9 cellular contexts compared by ENCODE assay signal in the genomic region with DNA sequence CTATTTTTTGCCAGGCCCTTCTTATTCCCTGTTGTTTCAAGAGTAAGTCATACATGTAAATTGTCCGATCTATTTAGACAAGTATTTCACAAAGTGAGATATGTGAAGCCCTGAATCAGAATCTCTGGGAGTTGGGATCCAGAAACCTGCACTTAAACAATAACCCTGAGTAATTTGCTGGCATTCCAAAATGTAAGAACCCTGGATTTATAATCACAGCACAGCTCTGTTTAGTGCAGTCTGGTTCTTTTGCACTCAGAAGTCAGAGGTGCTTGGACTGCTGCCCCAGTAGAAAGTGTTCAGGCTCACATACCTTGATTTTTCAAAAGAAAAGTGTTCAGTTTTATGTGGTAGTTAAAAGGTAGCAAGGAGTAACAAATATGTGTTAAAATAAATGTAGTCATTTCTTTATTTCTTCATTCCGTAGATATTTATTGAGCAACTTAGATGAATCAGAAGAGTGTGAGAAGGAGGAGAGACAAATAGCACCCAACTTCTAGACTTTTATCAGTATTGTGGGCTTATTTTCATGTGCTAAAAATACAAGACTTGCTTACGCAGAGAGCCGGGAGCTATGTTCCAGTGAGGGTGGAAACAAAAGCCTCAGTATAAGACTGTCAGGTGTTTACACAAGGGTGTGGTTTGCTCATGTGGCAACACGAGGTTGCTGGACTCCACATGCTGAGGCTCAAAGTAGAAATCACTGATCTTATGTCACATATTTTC.
DNase-seq lines count a peak whose midpoint lies in the region; ATAC-seq and TF ChIP-seq lines count a peak whose summit lies in the region.
"Had no signal": no experiment of that assay in that cellular context is flagged by ENCODE, and none has a peak within 500 bp of the region (broad histone marks: within the 10 kb centered on the region; RNA-seq: fewer than 3 reads in every experiment).

No MANE protein-coding gene starts in this region.

- TF ChIP-seq CTCF in breast epithelium (IDR thresholded peaks at IDR 0.05) (no peak), right lobe of liver (IDR thresholded peaks at IDR 0.05) (no peak), vagina (IDR thresholded peaks at IDR 0.05) (no peak)

- H3K27me3 ChIP-seq in breast epithelium = no peaks in the 10 kb centered on the region
- no peaks in the 10 kb centered on the region for H3K27me3 ChIP-seq in right lobe of liver
- H3K27me3 ChIP-seq in vagina = no peaks in the 10 kb centered on the region

- intact Hi-C loops in breast epithelium (cut with DNase I; ENCODE audit: low total_unique reads) = no loop called here
- intact Hi-C loops in right lobe of liver (cut with DNase I) = no loop called here
- intact Hi-C loops in vagina (cut with DNase I) = no loop called here

- POLR2A ChIA-PET in activated naive CD8-positive, alpha-beta T cell treated with anti-CD3 and anti-CD28 coated beads, Interleukin-2, amount 10 ng/mL, durations not matched to agents 7 days and 5 days (lab: Charles Lee) = no interaction called here

- peak overlapping the region; percentile 8 for H3K4me3 Mint-ChIP-seq in activated naive CD8-positive, alpha-beta T cell treated with anti-CD3 and anti-CD28 coated beads, Interleukin-2, amount 10 ng/mL, durations not matched to agents 7 days and 5 days
- H3K4me3 Mint-ChIP-seq in activated naive CD8-positive, alpha-beta T cell treated with anti-CD3 and anti-CD28 coated beads for 36 hours = no peak overlapping the region

- H3K4me1 ChIP-seq in breast epithelium (peaks cover 0 to 2% of the 10 kb centered on the region in 2 donors), right lobe of liver (no peaks in the 10 kb centered on the region), vagina (no peaks in the 10 kb centered on the region)

- peak overlapping the region; percentile 60 for H3K27ac Mint-ChIP-seq in activated naive CD8-positive, alpha-beta T cell treated with anti-CD3 and anti-CD28 coated beads, Interleukin-2, amount 10 ng/mL, durations not matched to agents 7 days and 5 days
- H3K27ac Mint-ChIP-seq in activated naive CD8-positive, alpha-beta T cell treated with anti-CD3 and anti-CD28 coated beads for 36 hours = no peak overlapping the region

- H3K9me3 ChIP-seq in breast epithelium (no peaks in the 10 kb centered on the region), right lobe of liver (no peaks in the 10 kb centered on the region), vagina (no peaks in the 10 kb centered on the region)

- peaks cover 18% of the 10 kb centered on the region for H3K4me1 Mint-ChIP-seq in activated naive CD8-positive, alpha-beta T cell treated with anti-CD3 and anti-CD28 coated beads, Interleukin-2, amount 10 ng/mL, durations not matched to agents 7 days and 5 days
- peaks cover 13% of the 10 kb centered on the region for H3K4me1 Mint-ChIP-seq in activated naive CD8-positive, alpha-beta T cell treated with anti-CD3 and anti-CD28 coated beads for 36 hours

- H3K9me3 Mint-ChIP-seq in activated naive CD8-positive, alpha-beta T cell treated with anti-CD3 and anti-CD28 coated beads, Interleukin-2, amount 10 ng/mL, durations not matched to agents 7 days and 5 days = peaks cover 12% of the 10 kb centered on the region
- H3K9me3 Mint-ChIP-seq in activated naive CD8-positive, alpha-beta T cell treated with anti-CD3 and anti-CD28 coated beads for 36 hours = peaks cover 5% of the 10 kb centered on the region

- ATAC-seq in activated naive CD8-positive, alpha-beta T cell treated with anti-CD3 and anti-CD28 coated beads, Interleukin-2, amount 10 ng/mL, durations not matched to agents 7 days and 5 days (ENCODE audit: low read depth) = peak; percentile 54
- ATAC-seq in right lobe of liver = peak; percentile 57 to 97 (median 74)
- ATAC-seq in GM21423 (IDR thresholded peaks at IDR 0.05; ENCODE audit: unreplicated experiment) = no peak
- no peak for ATAC-seq in GM21529 (IDR thresholded peaks at IDR 0.05; ENCODE audit: unreplicated experiment)

- TF ChIP-seq POLR2A in breast epithelium (IDR thresholded peaks at IDR 0.05) (no peak), right lobe of liver (IDR thresholded peaks at IDR 0.05) (no peak), vagina (IDR thresholded peaks at IDR 0.05) (no peak)

- no peaks in the 10 kb centered on the region for H3K27me3 Mint-ChIP-seq in activated naive CD8-positive, alpha-beta T cell treated with anti-CD3 and anti-CD28 coated beads, Interleukin-2, amount 10 ng/mL, durations not matched to agents 7 days and 5 days
- H3K27me3 Mint-ChIP-seq in activated naive CD8-positive, alpha-beta T cell treated with anti-CD3 and anti-CD28 coated beads for 36 hours = no peaks in the 10 kb centered on the region

- H3K36me3 ChIP-seq in breast epithelium (no peaks in the 10 kb centered on the region), right lobe of liver (no peaks in the 10 kb centered on the region), vagina (no peaks in the 10 kb centered on the region)

- H3K27ac ChIP-seq in breast epithelium = peak overlapping the region; percentile 75 to 79
- H3K27ac ChIP-seq in right lobe of liver = no peak overlapping the region
- peak overlapping the region; percentile 4 for H3K27ac ChIP-seq in vagina

- WGBS in right lobe of liver (ENCODE audit: insufficient coverage, low coverage, low lambda C conversion rate, missing lambda C conversion rate) = 45% methylated on average over 5 of the region's 5 CpGs

- H3K36me3 Mint-ChIP-seq in activated naive CD8-positive, alpha-beta T cell treated with anti-CD3 and anti-CD28 coated beads, Interleukin-2, amount 10 ng/mL, durations not matched to agents 7 days and 5 days = peaks cover 47% of the 10 kb centered on the region
- H3K36me3 Mint-ChIP-seq in activated naive CD8-positive, alpha-beta T cell treated with anti-CD3 and anti-CD28 coated beads for 36 hours = peaks cover 28% of the 10 kb centered on the region

- H3K4me3 ChIP-seq in breast epithelium (no peak overlapping the region), right lobe of liver (no peak overlapping the region), vagina (no peak overlapping the region)

- DNase-seq in activated naive CD8-positive, alpha-beta T cell treated with anti-CD3 and anti-CD28 coated beads, Interleukin-2, amount 10 ng/mL, durations not matched to agents 7 days and 5 days = no peak
- no peak for DNase-seq in activated naive CD8-positive, alpha-beta T cell treated with anti-CD3 and anti-CD28 coated beads for 36 hours
- DNase-seq in breast epithelium (ENCODE audit: low spot score in 2 of 2) = peak in 1 of 2 donors; percentile 60
- DNase-seq in right lobe of liver = no peak
- DNase-seq in vagina (ENCODE audit: extremely low spot score in 2 of 2) = no peak
- DNase-seq in amniotic stem cell (lab: John Stamatoyannopoulos, UW) = no peak
- DNase-seq: OCI-M1 had no signal

Comparison
In these comparisons a context has a peak if more than half of its experiments do, and no peak if none do; other contexts are left out.
1. ATAC-seq: peak in activated naive CD8-positive, alpha-beta T cell treated with anti-CD3 and anti-CD28 coated beads, Interleukin-2, amount 10 ng/mL, durations not matched to agents 7 days and 5 days (single experiment) and right lobe of liver (4 of 4); none in GM21423 (single experiment) and GM21529 (single experiment).
2. H3K27ac ChIP-seq: peak in breast epithelium (2 of 2) and vagina (single experiment); none in right lobe of liver (0 of 3).